Comparison of ENCODE assay signal across 8 cellular contexts in the genomic region with DNA sequence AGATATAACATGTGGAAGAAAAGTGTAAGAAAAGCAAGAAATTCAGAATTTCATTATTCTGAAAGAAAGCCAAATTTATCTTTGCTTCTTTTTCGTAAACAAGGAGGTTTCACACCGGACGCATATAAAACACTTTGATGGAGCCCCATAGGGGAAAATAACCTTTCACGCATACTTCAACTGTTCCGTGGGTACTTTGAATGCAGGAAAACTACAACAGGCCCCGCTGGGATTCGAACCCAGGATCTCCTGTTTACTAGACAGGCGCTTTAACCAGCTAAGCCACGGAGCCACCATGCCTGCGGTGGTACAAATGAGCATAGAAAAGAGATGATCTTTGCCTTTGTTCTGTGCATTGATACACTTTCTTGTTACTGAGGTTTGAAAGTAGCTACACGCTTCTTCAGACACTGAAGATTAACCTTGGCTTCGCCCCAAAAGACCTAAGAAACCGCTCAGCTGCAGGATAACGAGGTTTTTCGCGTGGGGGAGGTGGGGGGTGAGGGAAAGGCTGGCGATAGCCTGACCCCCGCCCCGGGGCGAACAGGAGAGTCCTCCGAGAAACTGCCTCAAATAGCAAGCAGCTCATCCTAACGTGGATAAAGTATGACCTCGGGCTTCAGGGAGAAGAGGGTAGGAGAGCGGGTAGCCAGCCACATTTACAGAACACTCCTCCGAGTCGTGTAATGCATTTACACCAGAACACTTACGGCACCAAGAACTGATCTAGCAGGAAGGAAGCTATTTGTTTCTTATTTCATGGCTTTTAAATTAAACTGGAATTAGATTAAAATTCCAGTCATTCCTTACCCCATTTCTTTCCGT. TPM values are rescaled to one million over a fixed set of nuclear protein-coding genes. Genes with fewer than 3 reads are reported as not detected.
DNase-seq lines count a peak whose midpoint lies in the region; ATAC-seq lines count a peak whose summit lies in the region.

No MANE protein-coding gene starts in this region.

- H3K9me3 Mint-ChIP-seq in activated CD4-positive, alpha-beta T cell treated with anti-CD3 and anti-CD28 coated beads for 36 hours (ENCODE audit: low read depth): no peaks in the 10 kb centered on the region

- ATAC-seq in HG03342 (IDR thresholded peaks at IDR 0.05; ENCODE audit: unreplicated experiment): peak; percentile 37
- peak; percentile 40 for ATAC-seq in activated CD4-positive, alpha-beta T cell treated with anti-CD3 and anti-CD28 coated beads for 36 hours
- ATAC-seq in HG03159 (IDR thresholded peaks at IDR 0.05; ENCODE audit: unreplicated experiment): no peak

- peaks cover 2% of the 10 kb centered on the region for H3K36me3 Mint-ChIP-seq in activated CD4-positive, alpha-beta T cell treated with anti-CD3 and anti-CD28 coated beads for 36 hours (ENCODE audit: low read depth)

- H3K27ac ChIP-seq in cingulate gyrus (ENCODE audit: low read depth, low read length) (peak overlapping the region; percentile 82), layer of hippocampus (ENCODE audit: low read depth, low read length) (peak overlapping the region; percentile 77)

- POLR2A ChIA-PET in activated CD4-positive, alpha-beta T cell treated with anti-CD3 and anti-CD28 coated beads for 36 hours (lab: Charles Lee): interaction anchor here (0.7 to 2.0 kb wide), 4 partner anchors 18 to 135 kb away, joined by 3 to 6 read pairs (median 4); no protein-coding TSS in a partner anchor

- H3K4me3 Mint-ChIP-seq in activated CD4-positive, alpha-beta T cell treated with anti-CD3 and anti-CD28 coated beads for 36 hours: peak overlapping the region; percentile 96

- CTCF ChIA-PET in activated CD4-positive, alpha-beta T cell treated with anti-CD3 and anti-CD28 coated beads for 36 hours (lab: Charles Lee): interaction anchor here (0.6 to 2.0 kb wide), 10 partner anchors 10 to 210 kb away, joined by 3 to 8 read pairs (median 4); no protein-coding TSS in a partner anchor

- H3K27ac Mint-ChIP-seq in activated CD4-positive, alpha-beta T cell treated with anti-CD3 and anti-CD28 coated beads for 36 hours: peak overlapping the region; percentile 95

- intact Hi-C loops in activated CD4-positive, alpha-beta T cell treated with anti-CD3 and anti-CD28 coated beads for 36 hours (cut with DNase I, micrococcal nuclease): loop anchor here (1.0 to 10.0 kb wide), 7 partner anchors 11 to 942 kb away; partner anchors contain the start of genes ABT1 (in 1 of the 2) and ZNF184 (in 1 of the 2)

- no peaks in the 10 kb centered on the region for H3K27me3 Mint-ChIP-seq in activated CD4-positive, alpha-beta T cell treated with anti-CD3 and anti-CD28 coated beads for 36 hours

- H3K27me3 ChIP-seq in layer of hippocampus (ENCODE audit: control insufficient read depth, insufficient read depth, low read length): no peaks in the 10 kb centered on the region

- DNase-seq in DMS153 treated with DMSO at 0.1 percent for 48 hours (lab: John Stamatoyannopoulos, UW; ENCODE audit: unreplicated experiment) (peak; percentile 88), NCI-H510A treated with DMSO at 0.1 percent for 48 hours (lab: John Stamatoyannopoulos, UW) (peak; percentile 93)
- peak; percentile 94 for DNase-seq in activated CD4-positive, alpha-beta T cell treated with anti-CD3 and anti-CD28 coated beads for 36 hours
- DNase-seq in stimulated activated CD4-positive, alpha-beta T cell treated with anti-CD3 and anti-CD28 coated beads, Interleukin-1b, Interleukin-23, amount 100 ng/mL, for 24 hours (ENCODE audit: low read depth in 4 of 4, low spot score in 1 of 4): peak; percentile 78 to 96 (median 91)

- peaks cover 40% of the 10 kb centered on the region for H3K4me1 Mint-ChIP-seq in activated CD4-positive, alpha-beta T cell treated with anti-CD3 and anti-CD28 coated beads for 36 hours

RNA-seq across cellular contexts. Expression of gene HMGN4, which starts 5.3 kb away (rescaled TPM):
- total RNA-seq in activated CD4-positive, alpha-beta T cell treated with anti-CD3 and anti-CD28 coated beads for 36 hours: 10 to 100 TPM; 63.6 to 86.4 TPM

RNA-seq across cellular contexts. Expression of gene BTN1A1, which starts 32.8 kb away (rescaled TPM):
- total RNA-seq in activated CD4-positive, alpha-beta T cell treated with anti-CD3 and anti-CD28 coated beads for 36 hours: not detected
